2 cellular contexts compared by ENCODE assay signal in genomic region chr4:99950913-99951254, GRCh38.
TF ChIP-seq lines count a peak whose summit lies in the region.

No MANE protein-coding gene starts in this region.

TF ChIP-seq in HCT116, 20 proteins besides CTCF, POLR2A, EP300 and RAD21:
- no peak for TF ChIP-seq YY1 (IDR thresholded peaks at IDR 0.05; ENCODE audit: extremely low read depth, insufficient replicate concordance, low read depth, low read length)
- TF ChIP-seq ATF3 (IDR thresholded peaks at IDR 0.05) = no peak
- no peak for TF ChIP-seq CBX3 (IDR thresholded peaks at IDR 0.05; ENCODE audit: low read depth)
- TF ChIP-seq SP1 (IDR thresholded peaks at IDR 0.05; ENCODE audit: low read depth) = no peak
- no peak for TF ChIP-seq SIN3A (IDR thresholded peaks at IDR 0.05; ENCODE audit: low read depth)

TF ChIP-seq in GM12878, 131 proteins besides CTCF, POLR2A, EP300 and RAD21:
- TF ChIP-seq CHD2 (IDR thresholded peaks at IDR 0.05; ENCODE audit: borderline replicate concordance, low read depth, low read length) (no peak), BCL3 (IDR thresholded peaks at IDR 0.05; ENCODE audit: borderline replicate concordance, insufficient read depth, low read depth, low read length, poor library complexity, severe bottlenecking) (peak; percentile 52)
